In the genomic region with DNA sequence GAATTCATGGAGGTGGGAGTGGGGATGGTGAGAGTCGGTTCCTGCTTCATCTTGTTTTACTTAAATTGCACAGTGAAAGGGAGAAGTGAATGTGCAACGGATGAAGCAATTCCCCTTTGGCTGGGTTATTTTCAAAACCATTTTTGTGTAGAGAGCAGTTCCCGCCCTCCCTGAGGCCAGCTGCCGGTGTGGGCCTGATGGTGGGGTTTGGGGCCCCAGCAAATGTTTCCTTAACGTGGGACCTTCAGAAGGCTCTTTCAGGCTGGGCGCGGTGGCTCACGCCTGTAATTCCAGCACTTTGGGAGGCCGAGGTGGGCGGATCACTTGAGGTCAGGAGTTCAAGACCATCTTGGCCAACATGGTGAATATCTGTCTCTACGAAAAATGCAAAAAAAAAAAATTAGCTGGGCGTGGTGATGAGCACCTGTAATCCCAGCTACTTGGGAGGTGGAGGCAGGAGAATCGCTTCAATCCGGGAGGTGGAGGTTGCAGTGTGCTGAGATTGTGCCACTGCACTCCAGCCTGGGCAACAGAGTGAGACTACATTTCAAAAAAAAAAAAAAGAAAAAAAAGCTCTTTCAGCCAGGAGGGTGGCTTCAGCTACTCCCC, we compare ENCODE assay signal across 8 cellular contexts. TPM values are rescaled to one million over a fixed set of nuclear protein-coding genes. Genes with fewer than 3 reads are reported as not detected.
DNase-seq lines count a peak whose midpoint lies in the region; ATAC-seq, FAIRE-seq and TF ChIP-seq lines count a peak whose summit lies in the region.
"Not testable (repeated sequence)": the region's sequence is repeated elsewhere in the genome, so short reads cannot be mapped to it uniquely, and the experiment has no call there.

No MANE protein-coding gene starts in this region.

- H3K9me3 Mint-ChIP-seq in activated T-cell treated with anti-CD3 and anti-CD28 coated beads, Interleukin-2, amount 50 U/mL, for 4 hours; dendritic cell treated with granulocyte-macrophage colony-stimulating factor and Interleukin-4, amounts not matched to agents 40 ng/mL and 50 ng/mL, for 4 days; naive B cell: not testable (repeated sequence)

- TF ChIP-seq CTCF in NB4 (IDR thresholded peaks at IDR 0.05; ENCODE audit: low read depth, low read length) = not testable (repeated sequence)

- FAIRE-seq in GM12891 (lab: Jason Lieb, UNC) = peak; percentile 98

- not testable (repeated sequence) for TF ChIP-seq POLR2A in GM12891 (IDR thresholded peaks at IDR 0.05; ENCODE audit: low read depth, low read length); NB4 (IDR thresholded peaks at IDR 0.05; ENCODE audit: extremely low read depth, insufficient read length)

- H3K4me3 ChIP-seq in NB4 (ENCODE audit: low read depth, low read length) = peak overlapping the region; percentile 74

- peaks cover 50% of the 10 kb centered on the region for H3K4me1 Mint-ChIP-seq in T-helper 17 cell
- H3K4me1 Mint-ChIP-seq in activated T-cell treated with anti-CD3 and anti-CD28 coated beads, Interleukin-2, amount 50 U/mL, for 4 hours (ENCODE audit: low read depth) = peaks cover 80% of the 10 kb centered on the region
- peaks cover 82% of the 10 kb centered on the region for H3K4me1 Mint-ChIP-seq in dendritic cell treated with granulocyte-macrophage colony-stimulating factor and Interleukin-4, amounts not matched to agents 40 ng/mL and 50 ng/mL, for 4 days (ENCODE audit: low read depth)
- peaks cover 61 to 84% (median 83%) of the 10 kb centered on the region in 3 donors for H3K4me1 Mint-ChIP-seq in naive B cell

- H3K4me3 Mint-ChIP-seq in T-helper 17 cell (peak overlapping the region; percentile 98), naive B cell (peak overlapping the region; percentile 92 to 99 (median 97))
- peak overlapping the region; percentile 92 for H3K4me3 Mint-ChIP-seq in activated T-cell treated with anti-CD3 and anti-CD28 coated beads, Interleukin-2, amount 50 U/mL, for 4 hours
- H3K4me3 Mint-ChIP-seq in dendritic cell treated with granulocyte-macrophage colony-stimulating factor and Interleukin-4, amounts not matched to agents 40 ng/mL and 50 ng/mL, for 4 days = peak overlapping the region; percentile 92

- intact Hi-C loops in dendritic cell treated with granulocyte-macrophage colony-stimulating factor and Interleukin-4, amounts not matched to agents 40 ng/mL and 50 ng/mL, for 4 days (cut with micrococcal nuclease) = loop anchor here (5.0 kb wide), 1 partner anchor 33 kb away; no protein-coding TSS in a partner anchor

- H3K27ac Mint-ChIP-seq in T-helper 17 cell = peak overlapping the region; percentile 96
- H3K27ac Mint-ChIP-seq in dendritic cell treated with granulocyte-macrophage colony-stimulating factor and Interleukin-4, amounts not matched to agents 40 ng/mL and 50 ng/mL, for 4 days = peak overlapping the region; percentile 92
- peak overlapping the region; percentile 94 to 98 (median 96) for H3K27ac Mint-ChIP-seq in naive B cell

- H3K9me3 ChIP-seq in T-helper 17 cell (ENCODE audit: control insufficient read depth, low read length, poor library complexity, severe bottlenecking) = not testable (repeated sequence)

- H3K27me3 Mint-ChIP-seq in T-helper 17 cell; activated T-cell treated with anti-CD3 and anti-CD28 coated beads, Interleukin-2, amount 50 U/mL, for 4 hours (ENCODE audit: low read depth); dendritic cell treated with granulocyte-macrophage colony-stimulating factor and Interleukin-4, amounts not matched to agents 40 ng/mL and 50 ng/mL, for 4 days; naive B cell: not testable (repeated sequence)

- ATAC-seq in T-helper 17 cell = peak; percentile 13
- peak; percentile 8 for ATAC-seq in activated T-cell treated with anti-CD3 and anti-CD28 coated beads, Interleukin-2, amount 50 U/mL, for 4 hours
- peak; percentile 41 to 45 for ATAC-seq in naive B cell (ENCODE audit: low read depth in 2 of 2)

- DNase-seq in Ammon's horn (ENCODE audit: low spot score) = peak; percentile 45
- not testable (repeated sequence) for DNase-seq in GM12891 (ENCODE audit: insufficient read length, low spot score); T-helper 17 cell; activated T-cell treated with anti-CD3 and anti-CD28 coated beads, Interleukin-2, amount 50 U/mL, for 4 hours
- peak; percentile 94 for DNase-seq in NB4 (ENCODE audit: low read depth)
- DNase-seq in naive B cell = peak; percentile 72
- peak; percentile 36 for DNase-seq in stimulated activated CD4-positive, alpha-beta T cell treated with anti-CD3 and anti-CD28 coated beads, Interleukin-4, amount 100 ng/mL, for 24 hours

- not testable (repeated sequence) for H3K36me3 Mint-ChIP-seq in T-helper 17 cell (ENCODE audit: low read depth); activated T-cell treated with anti-CD3 and anti-CD28 coated beads, Interleukin-2, amount 50 U/mL, for 4 hours (ENCODE audit: insufficient read depth); naive B cell
- peaks cover 37% of the 10 kb centered on the region for H3K36me3 Mint-ChIP-seq in dendritic cell treated with granulocyte-macrophage colony-stimulating factor and Interleukin-4, amounts not matched to agents 40 ng/mL and 50 ng/mL, for 4 days (ENCODE audit: low read depth)

TF ChIP-seq in GM12891, 5 proteins besides CTCF, POLR2A, EP300 and RAD21:
- TF ChIP-seq SPI1 (IDR thresholded peaks at IDR 0.05; ENCODE audit: low read depth, low read length) = peak; percentile 72
TF ChIP-seq in GM12891: peak in this region for 1; not testable (repeated sequence) for 4.

RNA-seq across cellular contexts. Expression of gene PIK3CD, which starts 3.1 kb away (rescaled TPM):
- 55.7 TPM for polyA plus RNA-seq in GM12891 (2012; ENCODE audit: low read depth, missing spikeins)
- 100 to 1,000 TPM; 177 to 204 TPM for total RNA-seq in T-helper 17 cell
- 100 to 1,000 TPM in 1 of 3 donors, 10 to 100 TPM in 2; 97.6 to 123 (median 99.2) TPM for total RNA-seq in activated T-cell treated with anti-CD3 and anti-CD28 coated beads, Interleukin-2, amount 50 U/mL, for 4 hours
- 100 to 1,000 TPM in 1 of 6 donors, 10 to 100 TPM in 5; 29.6 to 105 (median 58.0) TPM for polyA plus RNA-seq in naive B cell (ENCODE audit: low read depth in 6 of 6)
